Comparison of ENCODE assay signal across 8 cellular contexts in the genomic region with DNA sequence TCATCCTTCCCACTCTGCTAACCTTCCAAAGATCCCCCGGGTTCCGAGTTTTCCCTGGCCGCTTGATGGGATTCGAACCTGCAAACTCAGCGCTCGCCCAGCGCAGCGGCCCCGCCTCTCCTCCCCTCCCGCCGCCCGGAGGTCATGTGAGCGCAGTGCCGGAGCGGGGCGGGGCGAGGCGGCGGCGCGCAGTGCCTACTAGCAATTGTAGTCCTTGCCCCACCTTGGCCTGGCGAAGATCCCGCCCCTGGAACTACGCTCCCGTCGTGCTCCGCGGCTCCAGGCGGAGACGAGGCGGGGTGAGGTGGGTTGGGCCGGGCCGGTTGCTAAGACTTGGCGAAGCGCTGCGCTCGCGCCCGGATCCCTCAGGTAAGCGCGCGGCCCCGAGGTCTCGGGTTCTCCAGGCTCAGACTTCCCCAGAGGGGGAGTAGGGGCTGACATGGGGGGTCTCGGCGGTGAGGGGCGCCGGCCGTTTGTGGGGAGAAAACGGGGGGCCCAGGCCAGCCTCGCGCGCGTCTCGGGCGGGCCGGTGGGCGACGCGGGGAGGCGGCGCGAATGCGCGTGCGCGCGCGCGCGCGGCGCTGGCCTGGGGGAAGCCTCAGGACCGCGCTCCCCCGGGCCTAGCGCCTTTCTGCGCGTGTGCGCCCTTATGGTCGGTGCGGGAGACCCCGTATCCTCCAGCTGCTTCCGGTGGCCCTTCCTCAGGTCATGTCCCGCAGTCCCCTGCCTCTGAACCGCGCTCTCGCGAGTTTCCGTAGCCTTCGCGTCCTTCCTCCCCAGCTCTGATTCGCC. TPM values are rescaled to one million over a fixed set of nuclear protein-coding genes. Genes with fewer than 3 reads are reported as not detected.
DNase-seq lines count a peak whose midpoint lies in the region; ATAC-seq, FAIRE-seq and TF ChIP-seq lines count a peak whose summit lies in the region.

A gene (plus strand): TSS at position 329 of the 792 bp plus-strand sequence. CDS start 6,649 bp downstream, outside the sequence.
A gene with protein sequence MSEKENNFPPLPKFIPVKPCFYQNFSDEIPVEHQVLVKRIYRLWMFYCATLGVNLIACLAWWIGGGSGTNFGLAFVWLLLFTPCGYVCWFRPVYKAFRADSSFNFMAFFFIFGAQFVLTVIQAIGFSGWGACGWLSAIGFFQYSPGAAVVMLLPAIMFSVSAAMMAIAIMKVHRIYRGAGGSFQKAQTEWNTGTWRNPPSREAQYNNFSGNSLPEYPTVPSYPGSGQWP (plus strand): TSS at position 329 of the 792 bp plus-strand sequence. CDS start 9,621 bp downstream, outside the sequence.

- H3K27me3 ChIP-seq in WERI-Rb-1 (ENCODE audit: insufficient read depth, low read depth, severe bottlenecking) (no peaks in the 10 kb centered on the region), bronchial epithelial cell (ENCODE audit: control insufficient read depth, insufficient read depth, low read length) (no peaks in the 10 kb centered on the region), iPS-20b (ENCODE audit: insufficient read depth, low read length) (no peaks in the 10 kb centered on the region)

- H3K4me1 ChIP-seq in iPS-20b (ENCODE audit: insufficient read depth, low read length) = no peaks in the 10 kb centered on the region; the same call in 1 of the 2 replicates

- in situ Hi-C loops in ACHN (cut with HindIII; ENCODE audit: low pct_ligation_motif_present, low pct_unique_long_range_greater_than_20kb, low sequenced_read_pairs) = no loop called here

- H3K9me3 ChIP-seq in WERI-Rb-1 (ENCODE audit: severe bottlenecking) (no peaks in the 10 kb centered on the region), iPS-20b (ENCODE audit: insufficient read depth, low read depth, low read length) (no peaks in the 10 kb centered on the region)

- peak within 1 kb of the TSS; percentile 73 for H3K9ac ChIP-seq in iPS-20b (ENCODE audit: low read depth, low read length)

- peak within 1 kb of the TSS; percentile 43 for H3K4me3 ChIP-seq in WERI-Rb-1 (ENCODE audit: low read depth, low read length)
- H3K4me3 ChIP-seq in bronchial epithelial cell (ENCODE audit: low read depth, low read length) = peak within 1 kb of the TSS; percentile 51
- H3K4me3 ChIP-seq in iPS-20b (ENCODE audit: low read length) = peak within 1 kb of the TSS; percentile 73
- H3K4me3 ChIP-seq in skin epidermis = peak within 1 kb of the TSS; percentile 40 to 79 (median 60)

- peaks cover 28% of the 10 kb centered on the region for H3K36me3 ChIP-seq in WERI-Rb-1
- no peaks in the 10 kb centered on the region for H3K36me3 ChIP-seq in bronchial epithelial cell (ENCODE audit: control insufficient read depth, insufficient read depth, low read length)
- H3K36me3 ChIP-seq in iPS-20b (ENCODE audit: insufficient read depth, low read depth, low read length) = no peaks in the 10 kb centered on the region

- TF ChIP-seq CTCF in WERI-Rb-1 (IDR thresholded peaks at IDR 0.05; ENCODE audit: low read depth, low read length) = no peak
- TF ChIP-seq CTCF in bronchial epithelial cell (IDR thresholded peaks at IDR 0.05; ENCODE audit: insufficient read depth, low read length, severe bottlenecking) = no peak

- peak; percentile 97 for DNase-seq in ACHN
- peak; percentile 94 for DNase-seq in NCI-H2227 treated with DMSO at 0.1 percent for 48 hours (lab: John Stamatoyannopoulos, UW)
- peak; percentile 99 for DNase-seq in WERI-Rb-1
- peak; percentile 94 for DNase-seq in bronchial epithelial cell (ENCODE audit: low read depth)

- FAIRE-seq in bronchial epithelial cell (lab: Jason Lieb, UNC) = no peak

- peak; percentile 76 for ATAC-seq in GM18907 (IDR thresholded peaks at IDR 0.05; ENCODE audit: unreplicated experiment)
- peak; percentile 79 for ATAC-seq in HG03159 (IDR thresholded peaks at IDR 0.05; ENCODE audit: unreplicated experiment)

- H3K27ac ChIP-seq in WERI-Rb-1 = peak within 1 kb of the TSS; percentile 92
- peak within 1 kb of the TSS; percentile 50 for H3K27ac ChIP-seq in iPS-20b (ENCODE audit: low read length)
- H3K27ac ChIP-seq in skin epidermis = peak within 1 kb of the TSS; percentile 63 to 94 (median 87)

RNA-seq across cellular contexts. Expression of the first gene that starts in this region (rescaled TPM):
- 0.79 and 1.9 TPM in 2 replicates for total RNA-seq in bronchial epithelial cell

RNA-seq across cellular contexts. Expression of the second gene that starts in this region (rescaled TPM):
- total RNA-seq in bronchial epithelial cell = 14.2 and 15.4 TPM in 2 replicates

Comparison
In these comparisons a context has a peak if more than half of its experiments do, and no peak if none do; other contexts are left out.
1. Peak in every context shown above with its lines: DNase-seq, ATAC-seq, H3K4me3 ChIP-seq and H3K27ac ChIP-seq.